In the genomic region with DNA sequence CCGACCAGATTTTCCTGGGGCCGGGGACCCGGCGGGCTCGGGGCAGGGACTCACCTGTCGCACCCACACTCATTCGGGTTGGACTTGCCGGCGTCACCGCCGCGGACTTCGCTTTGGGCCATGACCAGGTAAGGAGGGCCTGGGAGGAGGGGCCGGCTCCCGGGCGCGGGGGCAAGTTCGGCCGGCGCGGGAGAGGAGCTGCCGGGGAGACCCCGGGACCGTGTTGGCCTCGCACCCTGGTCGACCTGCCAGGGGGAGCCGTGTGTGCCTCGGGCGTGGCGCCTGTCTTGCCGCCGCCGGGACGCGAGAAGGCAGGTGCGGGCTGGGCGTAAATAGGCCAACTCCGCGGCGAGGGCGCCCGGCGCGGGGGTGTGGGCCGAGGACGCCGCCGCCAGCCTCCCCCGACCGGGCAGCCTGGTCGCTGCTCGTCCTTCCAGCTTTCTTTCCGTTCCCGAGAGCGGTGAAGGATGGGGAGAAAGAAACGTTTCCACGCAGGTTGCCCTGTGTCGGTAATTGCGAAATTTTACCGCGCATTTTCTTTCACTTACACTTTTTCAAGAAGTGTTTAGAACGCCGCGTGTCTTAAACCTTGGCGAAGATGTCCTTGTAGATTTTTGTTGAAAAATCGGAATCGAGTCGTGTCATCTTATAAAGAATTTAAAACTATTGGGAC, we compare ENCODE assay signal across 8 cellular contexts. TPM values are rescaled to one million over a fixed set of nuclear protein-coding genes. Genes with fewer than 3 reads are reported as not detected.
DNase-seq lines count a peak whose midpoint lies in the region; TF ChIP-seq lines count a peak whose summit lies in the region.

No MANE protein-coding gene starts in this region.

- H3K9me3 ChIP-seq in CD4-positive, alpha-beta memory T cell (ENCODE audit: control insufficient read depth in 1 of 2, low read length in 2 of 2), result no peaks in the 10 kb centered on the region

- peak; percentile 39 to 65 (median 51) for DNase-seq in CD4-positive, alpha-beta memory T cell
- DNase-seq in HFFc6 (no peak), cardiac fibroblast (ENCODE audit: low read depth in 2 of 2) (peak; percentile 16 to 24), NCI-H1436 treated with DMSO at 0.1 percent for 48 hours (lab: John Stamatoyannopoulos, UW) (no peak), OCI-M2 (lab: John Stamatoyannopoulos, UW; ENCODE audit: unreplicated experiment) (no peak)
- DNase-seq in stimulated activated CD4-positive, alpha-beta T cell treated with anti-CD3 and anti-CD28 coated beads, Interleukin-4, amount 100 ng/mL, for 48 hours (ENCODE audit: low read depth in 2 of 2), result peak; percentile 19 to 28

- intact Hi-C loops in CD4-positive, alpha-beta memory T cell (cut with micrococcal nuclease), result loop anchor here (2.0 to 5.0 kb wide), 4 partner anchors 250 to 1359 kb away; partner anchors contain the start of genes ALG6 and DOCK7

- H3K4me1 Mint-ChIP-seq in CD4-positive, alpha-beta memory T cell, result peaks cover 26 to 62% (median 39%) of the 10 kb centered on the region in 4 donors
- peaks cover 60% of the 10 kb centered on the region for H3K4me1 Mint-ChIP-seq in HFFc6 (ENCODE audit: low read depth)
- H3K4me1 Mint-ChIP-seq in T-helper 1 cell treated with Interleukin-12 subunit alpha and Interleukin-12 subunit beta and Interleukin-4 antibody, amounts not matched to agents 30 μg/mL and 1 μg/mL, for 36 hours (ENCODE audit: low read depth), result peaks cover 40% of the 10 kb centered on the region

- H3K27ac Mint-ChIP-seq in CD4-positive, alpha-beta memory T cell, result peak overlapping the region; percentile 75 to 99 (median 92)
- H3K27ac Mint-ChIP-seq in HFFc6, result peak overlapping the region; percentile 100
- peak overlapping the region; percentile 98 for H3K27ac Mint-ChIP-seq in T-helper 1 cell treated with Interleukin-12 subunit alpha and Interleukin-12 subunit beta and Interleukin-4 antibody, amounts not matched to agents 30 μg/mL and 1 μg/mL, for 36 hours

- H3K36me3 Mint-ChIP-seq in CD4-positive, alpha-beta memory T cell, result peaks cover 13 to 33% of the 10 kb centered on the region in 2 donors
- peaks cover 22% of the 10 kb centered on the region for H3K36me3 Mint-ChIP-seq in HFFc6 (ENCODE audit: low read depth)
- H3K36me3 Mint-ChIP-seq in T-helper 1 cell treated with Interleukin-12 subunit alpha and Interleukin-12 subunit beta and Interleukin-4 antibody, amounts not matched to agents 30 μg/mL and 1 μg/mL, for 36 hours (ENCODE audit: low read depth), result peaks cover 16% of the 10 kb centered on the region

- no peak for TF ChIP-seq CTCF in HFFc6 (IDR thresholded peaks at IDR 0.05)
- TF ChIP-seq CTCF in cardiac fibroblast (IDR thresholded peaks at IDR 0.05; ENCODE audit: low read depth, low read length), result no peak

- H3K27me3 ChIP-seq in CD4-positive, alpha-beta memory T cell (ENCODE audit: insufficient read depth, low read length), result no peaks in the 10 kb centered on the region
- no peaks in the 10 kb centered on the region for H3K27me3 ChIP-seq in layer of hippocampus (ENCODE audit: control insufficient read depth, insufficient read depth, low read length)

- peak overlapping the region; percentile 87 to 97 (median 96) for H3K4me3 Mint-ChIP-seq in CD4-positive, alpha-beta memory T cell
- peak overlapping the region; percentile 95 for H3K4me3 Mint-ChIP-seq in HFFc6
- H3K4me3 Mint-ChIP-seq in T-helper 1 cell treated with Interleukin-12 subunit alpha and Interleukin-12 subunit beta and Interleukin-4 antibody, amounts not matched to agents 30 μg/mL and 1 μg/mL, for 36 hours, result peak overlapping the region; percentile 87

- peaks cover 0 to 3% (median 0%) of the 10 kb centered on the region in 8 donors for H3K9me3 Mint-ChIP-seq in CD4-positive, alpha-beta memory T cell
- H3K9me3 Mint-ChIP-seq in HFFc6, result no peaks in the 10 kb centered on the region
- H3K9me3 Mint-ChIP-seq in T-helper 1 cell treated with Interleukin-12 subunit alpha and Interleukin-12 subunit beta and Interleukin-4 antibody, amounts not matched to agents 30 μg/mL and 1 μg/mL, for 36 hours, result no peaks in the 10 kb centered on the region

- peaks cover 45% of the 10 kb centered on the region for H3K4me1 ChIP-seq in CD4-positive, alpha-beta memory T cell (ENCODE audit: insufficient read depth, low read length)

- peak overlapping the region; percentile 97 for H3K27ac ChIP-seq in CD4-positive, alpha-beta memory T cell (ENCODE audit: low read depth, low read length)
- peak overlapping the region; percentile 96 for H3K27ac ChIP-seq in layer of hippocampus (ENCODE audit: low read depth, low read length)

- H3K4me3 ChIP-seq in CD4-positive, alpha-beta memory T cell (ENCODE audit: low read length in 2 of 2), result peak overlapping the region; percentile 84 to 97
- peak overlapping the region; percentile 89 to 93 for H3K4me3 ChIP-seq in cardiac fibroblast (replicated peaks in 1 of 2; ENCODE audit: low read depth in 2 of 2, low read length in 2 of 2)

- CTCF ChIA-PET in CD4-positive, alpha-beta memory T cell (lab: Charles Lee; ENCODE audit: partially characterized antibody), result interaction anchor here (1.1 kb wide), 1 partner anchor 10 kb away, joined by 3 read pairs; no protein-coding TSS in a partner anchor

- peaks cover 0 to 2% of the 10 kb centered on the region in 2 donors for H3K27me3 Mint-ChIP-seq in CD4-positive, alpha-beta memory T cell
- H3K27me3 Mint-ChIP-seq in HFFc6 (ENCODE audit: insufficient read depth), result peaks cover 2% of the 10 kb centered on the region; the same call in 1 of the 2 replicates
- H3K27me3 Mint-ChIP-seq in T-helper 1 cell treated with Interleukin-12 subunit alpha and Interleukin-12 subunit beta and Interleukin-4 antibody, amounts not matched to agents 30 μg/mL and 1 μg/mL, for 36 hours (ENCODE audit: low read depth), result no peaks in the 10 kb centered on the region

- peaks cover 11% of the 10 kb centered on the region for H3K36me3 ChIP-seq in CD4-positive, alpha-beta memory T cell (ENCODE audit: insufficient read depth, low read length)

- POLR2A ChIA-PET in CD4-positive, alpha-beta memory T cell (lab: Charles Lee; ENCODE audit: partially characterized antibody), result interaction anchor here (0.6 to 2.0 kb wide), 6 partner anchors 10 to 929 kb away, joined by 3 to 11 read pairs (median 4); partner anchors contain the start of gene ATG4C

RNA-seq across cellular contexts. Expression of gene USP1, which starts 0.6 kb away (rescaled TPM):
- 10 to 100 TPM; 46.3 to 50.0 TPM for total RNA-seq in CD4-positive, alpha-beta memory T cell
- polyA plus RNA-seq in CD4-positive, alpha-beta memory T cell, result 10 to 100 TPM; 30.2 to 34.8 TPM
- total RNA-seq in HFFc6 (2021; fragmentation: NEBNext Ultra II Directional; extraction: Animal tissue kit (Norgen Biotek cat#: 25700)), result 10 to 100 TPM; 15.0 to 30.9 (median 28.3) TPM

Comparison
In these comparisons a context has a peak if more than half of its experiments do, and no peak if none do; other contexts are left out.
1. DNase-seq: peak in CD4-positive, alpha-beta memory T cell (5 of 5), cardiac fibroblast (2 of 2) and stimulated activated CD4-positive, alpha-beta T cell treated with anti-CD3 and anti-CD28 coated beads, Interleukin-4, amount 100 ng/mL, for 48 hours (2 of 2); none in HFFc6 (single experiment), NCI-H1436 treated with DMSO at 0.1 percent for 48 hours (single experiment) and OCI-M2 (single experiment).
2. Peak in every context shown above with its lines, with median percentiles within 50 percentile points of each other: H3K27ac Mint-ChIP-seq and H3K4me3 Mint-ChIP-seq.